In genomic region chr5:131164161-131164930, GRCh38 we compare ENCODE assay signal across 1 cellular context.
TF ChIP-seq lines count a peak whose summit lies in the region.

No MANE protein-coding gene starts in this region.

TF ChIP-seq in H1, 55 proteins besides CTCF, POLR2A, EP300 and RAD21:
- TF ChIP-seq USF2 (IDR thresholded peaks at IDR 0.05; ENCODE audit: low read length), result no peak
- TF ChIP-seq KDM5A (IDR thresholded peaks at IDR 0.05; ENCODE audit: low read length), result no peak
- no peak for TF ChIP-seq ZNF274 (IDR thresholded peaks at IDR 0.05; ENCODE audit: borderline replicate concordance, extremely low read depth, low read length)
- peak; percentile 17 for TF ChIP-seq ASH2L (IDR thresholded peaks at IDR 0.05; ENCODE audit: low read length)
- TF ChIP-seq TAF1 (IDR thresholded peaks at IDR 0.05; ENCODE audit: low read depth, low read length), result peak; percentile 60; the same call in 1 of the 2 replicates
- no peak for TF ChIP-seq GABPA (IDR thresholded peaks at IDR 0.05; ENCODE audit: borderline replicate concordance, insufficient read depth, low read length)
- TF ChIP-seq CBX8 (IDR thresholded peaks at IDR 0.05; ENCODE audit: borderline replicate concordance, low read depth, low read length), result no peak
- no peak for TF ChIP-seq CTBP2 (IDR thresholded peaks at IDR 0.05; ENCODE audit: borderline replicate concordance, insufficient read depth, insufficient read length, low read length)
- TF ChIP-seq, protein P1, sequence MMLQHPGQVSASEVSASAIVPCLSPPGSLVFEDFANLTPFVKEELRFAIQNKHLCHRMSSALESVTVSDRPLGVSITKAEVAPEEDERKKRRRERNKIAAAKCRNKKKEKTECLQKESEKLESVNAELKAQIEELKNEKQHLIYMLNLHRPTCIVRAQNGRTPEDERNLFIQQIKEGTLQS (IDR thresholded peaks at IDR 0.05; ENCODE audit: insufficient read depth, low read depth, low read length), result no peak
- TF ChIP-seq RNF2 (IDR thresholded peaks at IDR 0.05; ENCODE audit: borderline replicate concordance, low read depth, low read length, missing control alignments, poor library complexity, severe bottlenecking), result no peak
- no peak for TF ChIP-seq JUN (IDR thresholded peaks at IDR 0.05; ENCODE audit: low read depth, low read length)
- no peak for TF ChIP-seq KDM4A (IDR thresholded peaks at IDR 0.05; ENCODE audit: low read depth, low read length, severe bottlenecking)
- TF ChIP-seq TEAD4 (IDR thresholded peaks at IDR 0.05; ENCODE audit: low read depth, low read length), result no peak
- TF ChIP-seq SP1 (IDR thresholded peaks at IDR 0.05; ENCODE audit: low read depth, low read length), result no peak
- peak in 1 of 2 experiments; percentile 62; a peak in 1 of 4 replicates for TF ChIP-seq SIN3A (conservative IDR thresholded peaks at IDR 0.05 in 1 of 2, IDR thresholded peaks at IDR 0.05 in 1 of 2; ENCODE audit: low read depth in 1 of 2, low read length in 2 of 2)
- no peak for TF ChIP-seq BCL11A (IDR thresholded peaks at IDR 0.05; ENCODE audit: low read depth in 2 of 2, low read length in 2 of 2)
- TF ChIP-seq, protein P2, sequence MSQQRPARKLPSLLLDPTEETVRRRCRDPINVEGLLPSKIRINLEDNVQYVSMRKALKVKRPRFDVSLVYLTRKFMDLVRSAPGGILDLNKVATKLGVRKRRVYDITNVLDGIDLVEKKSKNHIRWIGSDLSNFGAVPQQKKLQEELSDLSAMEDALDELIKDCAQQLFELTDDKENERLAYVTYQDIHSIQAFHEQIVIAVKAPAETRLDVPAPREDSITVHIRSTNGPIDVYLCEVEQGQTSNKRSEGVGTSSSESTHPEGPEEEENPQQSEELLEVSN (IDR thresholded peaks at IDR 0.05), result peak; percentile 65; the same call in 1 of the 2 replicates
- no peak for TF ChIP-seq TCF12 (IDR thresholded peaks at IDR 0.05; ENCODE audit: low read depth, low read length)
- TF ChIP-seq POLR2AphosphoS5 (IDR thresholded peaks at IDR 0.05; ENCODE audit: low read depth, low read length), result no peak
- no peak for TF ChIP-seq POU5F1 (IDR thresholded peaks at IDR 0.05; ENCODE audit: low read depth, low read length)
- TF ChIP-seq ATF2 (IDR thresholded peaks at IDR 0.05; ENCODE audit: low read length), result no peak
- TF ChIP-seq JUND (IDR thresholded peaks at IDR 0.05; ENCODE audit: low read length), result no peak
- no peak for TF ChIP-seq CEBPB (IDR thresholded peaks at IDR 0.05; ENCODE audit: low read depth, low read length)
- TF ChIP-seq GTF2F1 (IDR thresholded peaks at IDR 0.05; ENCODE audit: borderline replicate concordance, low read depth, low read length), result no peak
- TF ChIP-seq SRF (IDR thresholded peaks at IDR 0.05; ENCODE audit: low read depth, low read length), result no peak
- no peak for TF ChIP-seq CHD2 (IDR thresholded peaks at IDR 0.05; ENCODE audit: low read length)
- no peak for TF ChIP-seq CHD1 (IDR thresholded peaks at IDR 0.05; ENCODE audit: low read depth, low read length)
- no peak for TF ChIP-seq YY1 (IDR thresholded peaks at IDR 0.05; ENCODE audit: low read depth, low read length)
- TF ChIP-seq NRF1 (IDR thresholded peaks at IDR 0.05; ENCODE audit: low read depth, low read length), result no peak
- TF ChIP-seq HDAC2 (IDR thresholded peaks at IDR 0.05; ENCODE audit: borderline replicate concordance in 1 of 2, low read depth in 2 of 2, low read length in 2 of 2), result 0 out of 4 replicates have a peak, but pooled peaks of 1 of the 2 experiments have one; percentile 32
- peak; percentile 22; the same call in 1 of the 2 replicates for TF ChIP-seq BACH1 (IDR thresholded peaks at IDR 0.05; ENCODE audit: low read length)
- no peak for TF ChIP-seq MAFK (IDR thresholded peaks at IDR 0.05; ENCODE audit: low read depth, low read length)
- peak; percentile 50 for TF ChIP-seq RBBP5 (IDR thresholded peaks at IDR 0.05; ENCODE audit: borderline replicate concordance, low read depth, low read length)
- no peak; the same call in none of the 2 replicates for TF ChIP-seq PHF8 (conservative IDR thresholded peaks at IDR 0.05; ENCODE audit: low read depth, low read length)
- TF ChIP-seq SIX5 (IDR thresholded peaks at IDR 0.05; ENCODE audit: low read depth, low read length), result no peak
